ENCODE assay signal across 13 cellular contexts in the genomic region with DNA sequence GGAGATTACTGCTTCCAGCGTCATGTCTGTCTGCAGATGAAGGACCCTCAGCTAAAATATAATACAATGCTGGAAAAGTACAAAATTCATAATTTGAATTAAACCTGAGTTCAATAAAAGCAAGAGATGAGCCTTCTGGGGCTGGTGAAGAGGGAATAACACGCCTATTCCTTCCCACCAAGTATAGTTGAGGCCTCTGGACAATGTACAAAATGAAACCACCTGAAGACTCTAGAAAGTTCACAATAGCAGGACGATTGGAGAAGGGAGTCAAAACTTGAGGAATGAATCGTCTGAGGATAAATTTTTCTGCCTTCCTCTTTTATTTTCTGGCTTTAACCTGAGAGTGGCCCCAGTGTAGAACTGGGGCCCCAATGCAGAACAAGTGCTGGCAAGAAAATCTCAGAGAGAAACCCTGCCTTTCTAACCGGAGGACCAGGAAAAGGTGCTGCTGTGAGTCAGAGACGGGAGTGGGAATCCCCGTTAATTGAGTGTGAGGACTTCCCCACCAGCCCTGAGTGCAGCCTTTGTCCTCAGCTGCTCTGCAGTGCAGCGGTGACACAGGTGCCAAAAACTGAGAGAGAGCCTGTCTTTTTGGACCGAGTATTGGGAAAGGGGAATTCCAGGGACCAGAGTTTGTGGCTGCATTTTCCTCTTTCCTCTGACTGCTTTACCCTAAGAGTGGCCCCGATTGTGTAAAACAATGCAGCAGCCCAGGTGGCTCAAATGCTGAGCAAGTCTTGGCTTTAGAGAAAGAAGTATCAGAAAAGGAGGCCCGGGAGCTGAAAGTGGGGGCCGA.
DNase-seq lines count a peak whose midpoint lies in the region; ATAC-seq and TF ChIP-seq lines count a peak whose summit lies in the region.
"Had no signal": no experiment of that assay in that cellular context is flagged by ENCODE, and none has a peak within 500 bp of the region (broad histone marks: within the 10 kb centered on the region; RNA-seq: fewer than 3 reads in every experiment).

No MANE protein-coding gene starts in this region.

- DNase-seq in heart left ventricle (peak in 1 of 5 donors; percentile 25), right atrium auricular region (ENCODE audit: low spot score) (no peak), fibroblast of pulmonary artery (ENCODE audit: low read depth) (peak; percentile 16), UCSD-AML1 (lab: John Stamatoyannopoulos, UW; ENCODE audit: unreplicated experiment) (no peak), NCI-H1092 (lab: John Stamatoyannopoulos, UW) (no peak)
- DNase-seq: activated CD4-positive, alpha-beta T cell treated with anti-CD3 and anti-CD28 coated beads, Interleukin-2, amount 10 ng/mL, durations not matched to agents 7 days and 5 days; effector CD4-positive, alpha-beta T cell; NCI-H446; tibial artery had no signal

- H3K9me3 ChIP-seq in heart left ventricle (peaks cover 0 to 4% (median 0%) of the 10 kb centered on the region in 12 donors), right atrium auricular region (no peaks in the 10 kb centered on the region), subcutaneous abdominal adipose tissue (ENCODE audit: control insufficient read depth in 5 of 5, low read length in 5 of 5) (peaks cover 0 to 6% (median 0%) of the 10 kb centered on the region in 5 donors)
- H3K9me3 ChIP-seq: tibial artery had no signal

- H3K27me3 ChIP-seq in heart left ventricle, result no peaks in the 10 kb centered on the region
- H3K27me3 ChIP-seq in right atrium auricular region, result no peaks in the 10 kb centered on the region
- H3K27me3 ChIP-seq in subcutaneous abdominal adipose tissue (ENCODE audit: control insufficient read depth in 5 of 5, insufficient read depth in 4 of 5, low read length in 5 of 5), result peaks cover 0 to 4% (median 0%) of the 10 kb centered on the region in 5 donors

- H3K27ac ChIP-seq in heart left ventricle (peak overlapping the region in 6 of 12 donors; percentile 0 to 51 (median 30)), right atrium auricular region (no peak overlapping the region), subcutaneous abdominal adipose tissue (ENCODE audit: low read depth, low read length) (peak overlapping the region; percentile 14)
- H3K27ac ChIP-seq: tibial artery had no signal

- H3K9ac ChIP-seq in subcutaneous abdominal adipose tissue (ENCODE audit: low read length in 5 of 5), result no peak overlapping the region

- TF ChIP-seq CTCF in heart left ventricle (IDR thresholded peaks at IDR 0.05), result no peak
- no peak for TF ChIP-seq CTCF in right atrium auricular region (IDR thresholded peaks at IDR 0.05)
- no peak for TF ChIP-seq CTCF in fibroblast of pulmonary artery (IDR thresholded peaks at IDR 0.05; ENCODE audit: low read length, missing control alignments)

- H3K36me3 ChIP-seq in heart left ventricle (no peaks in the 10 kb centered on the region), right atrium auricular region (no peaks in the 10 kb centered on the region), subcutaneous abdominal adipose tissue (ENCODE audit: control insufficient read depth in 5 of 5, insufficient read depth in 5 of 5, low read length in 5 of 5) (no peaks in the 10 kb centered on the region)
- H3K36me3 ChIP-seq: tibial artery had no signal

- H3K4me3 ChIP-seq in heart left ventricle (no peak overlapping the region), right atrium auricular region (no peak overlapping the region), fibroblast of pulmonary artery (replicated peaks; ENCODE audit: low read depth, low read length) (no peak overlapping the region), subcutaneous abdominal adipose tissue (ENCODE audit: low read depth in 1 of 5, low read length in 5 of 5) (no peak overlapping the region)
- H3K4me3 ChIP-seq: tibial artery had no signal

- 35 to 60% (median 40%) methylated on average over 12 of the region's 12 CpGs for WGBS in heart left ventricle, 4 donors

- H3K4me1 ChIP-seq in heart left ventricle, result peaks cover 0 to 6% (median 0%) of the 10 kb centered on the region in 12 donors
- no peaks in the 10 kb centered on the region for H3K4me1 ChIP-seq in right atrium auricular region
- peaks cover 0 to 7% (median 0%) of the 10 kb centered on the region in 5 donors for H3K4me1 ChIP-seq in subcutaneous abdominal adipose tissue (ENCODE audit: control insufficient read depth in 5 of 5, insufficient read depth in 5 of 5, low read length in 5 of 5)

- ATAC-seq in heart left ventricle (peak in 3 of 4 donors; percentile 38 to 95 (median 61)), HG03469 (IDR thresholded peaks at IDR 0.05; ENCODE audit: unreplicated experiment) (peak; percentile 65), HG03460 (IDR thresholded peaks at IDR 0.05; ENCODE audit: unreplicated experiment) (no peak)
- ATAC-seq: HCT116 had no signal

- no peak for TF ChIP-seq POLR2A in heart left ventricle (IDR thresholded peaks at IDR 0.05)

- intact Hi-C loops in heart left ventricle (cut with DNase I), result no loop called here
